ENCODE assay signal across 1 cellular context in genomic region chr19:11337080-11337479, GRCh38.
TF ChIP-seq lines count a peak whose summit lies in the region.

No MANE protein-coding gene starts in this region.

TF ChIP-seq in IMR-90, 13 proteins besides CTCF, POLR2A, EP300 and RAD21:
- TF ChIP-seq MAFK (IDR thresholded peaks at IDR 0.05; ENCODE audit: low read depth, low read length): no peak
- TF ChIP-seq FOS (IDR thresholded peaks at IDR 0.05; ENCODE audit: low read depth, low read length): no peak
- TF ChIP-seq BHLHE40 (IDR thresholded peaks at IDR 0.05; ENCODE audit: low read depth, low read length): no peak
- TF ChIP-seq RCOR1 (IDR thresholded peaks at IDR 0.05; ENCODE audit: insufficient replicate concordance, low read length): no peak
- no peak for TF ChIP-seq MAZ (IDR thresholded peaks at IDR 0.05; ENCODE audit: borderline replicate concordance, low read depth, low read length)
- TF ChIP-seq MXI1 (IDR thresholded peaks at IDR 0.05; ENCODE audit: borderline replicate concordance, low read depth, low read length): no peak
- no peak for TF ChIP-seq ELK1 (IDR thresholded peaks at IDR 0.05; ENCODE audit: borderline replicate concordance, low read depth, low read length)
- TF ChIP-seq USF2 (IDR thresholded peaks at IDR 0.05; ENCODE audit: low read depth, low read length): no peak
- no peak for TF ChIP-seq CHD1 (IDR thresholded peaks at IDR 0.05; ENCODE audit: low read depth, low read length)
- no peak for TF ChIP-seq RFX5 (IDR thresholded peaks at IDR 0.05; ENCODE audit: low read depth, low read length)
- TF ChIP-seq SMC3 (IDR thresholded peaks at IDR 0.05; ENCODE audit: low read depth, low read length): no peak
- TF ChIP-seq NFE2L2 (IDR thresholded peaks at IDR 0.05; ENCODE audit: low read depth, low read length): no peak
- TF ChIP-seq CEBPB (IDR thresholded peaks at IDR 0.05; ENCODE audit: low read depth, low read length): no peak
